ENCODE assay signal across 20 cellular contexts in the genomic region with DNA sequence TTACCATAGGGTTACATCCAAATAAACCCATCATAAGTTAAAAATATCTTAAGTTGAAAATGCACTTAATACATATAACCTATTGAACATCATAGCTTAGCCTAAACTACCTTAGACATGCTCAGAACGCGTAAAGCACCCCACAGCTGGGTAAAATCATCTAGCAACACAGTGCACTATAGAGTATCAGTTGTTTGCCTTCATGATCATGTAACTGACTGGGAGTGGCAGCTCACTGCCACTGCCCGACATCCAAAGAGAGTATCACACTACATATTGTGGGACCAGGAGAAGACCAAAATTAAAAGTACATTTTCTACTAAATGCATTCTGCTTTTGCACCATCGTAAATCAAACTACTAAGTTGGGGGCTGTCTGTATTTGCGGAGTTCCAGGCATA. TPM values are rescaled to one million over a fixed set of nuclear protein-coding genes. Genes with fewer than 3 reads are reported as not detected.
DNase-seq lines count a peak whose midpoint lies in the region; ATAC-seq lines count a peak whose summit lies in the region.
"Had no signal": no experiment of that assay in that cellular context is flagged by ENCODE, and none has a peak within 500 bp of the region (broad histone marks: within the 10 kb centered on the region; RNA-seq: fewer than 3 reads in every experiment).

No MANE protein-coding gene starts in this region.

- CTCF ChIA-PET in activated CD4-positive, alpha-beta T cell treated with anti-CD3 and anti-CD28 coated beads for 36 hours (lab: Charles Lee) = interaction anchor here (0.6 to 5.4 kb wide), 6 partner anchors 13 to 56 kb away, joined by 3 to 34 read pairs (median 4); no protein-coding TSS in a partner anchor
- CTCF ChIA-PET in activated CD8-positive, alpha-beta T cell treated with anti-CD3 and anti-CD28 coated beads, Interleukin-2, amount 10 ng/mL, durations not matched to agents 7 days and 5 days (lab: Charles Lee) = interaction anchor here (0.6 to 3.6 kb wide), 5 partner anchors 8 to 18 kb away, joined by 3 to 18 read pairs (median 4); no protein-coding TSS in a partner anchor

- peak overlapping the region; percentile 74 for H3K27ac Mint-ChIP-seq in activated CD4-positive, alpha-beta T cell treated with anti-CD3 and anti-CD28 coated beads for 36 hours
- H3K27ac Mint-ChIP-seq in activated CD8-positive, alpha-beta T cell treated with anti-CD3 and anti-CD28 coated beads, Interleukin-2, amount 10 ng/mL, durations not matched to agents 7 days and 5 days = no peak overlapping the region
- H3K27ac Mint-ChIP-seq in stimulated activated naive CD8-positive, alpha-beta T cell treated with anti-CD3 and anti-CD28 coated beads, Interleukin-15, amount 100 ng/mL, for 72 hours = peak overlapping the region; percentile 95

- H3K4me3 Mint-ChIP-seq in activated CD4-positive, alpha-beta T cell treated with anti-CD3 and anti-CD28 coated beads for 36 hours = peak overlapping the region; percentile 20
- no peak overlapping the region for H3K4me3 Mint-ChIP-seq in activated CD8-positive, alpha-beta T cell treated with anti-CD3 and anti-CD28 coated beads, Interleukin-2, amount 10 ng/mL, durations not matched to agents 7 days and 5 days
- peak overlapping the region; percentile 55 to 75 for H3K4me3 Mint-ChIP-seq in stimulated activated naive CD8-positive, alpha-beta T cell treated with anti-CD3 and anti-CD28 coated beads, Interleukin-15, amount 100 ng/mL, for 72 hours

- H3K9me3 Mint-ChIP-seq in activated CD4-positive, alpha-beta T cell treated with anti-CD3 and anti-CD28 coated beads for 36 hours (ENCODE audit: low read depth) = peaks cover 8% of the 10 kb centered on the region
- peaks cover 11% of the 10 kb centered on the region for H3K9me3 Mint-ChIP-seq in activated CD8-positive, alpha-beta T cell treated with anti-CD3 and anti-CD28 coated beads, Interleukin-2, amount 10 ng/mL, durations not matched to agents 7 days and 5 days (ENCODE audit: insufficient read depth)
- peaks cover 6 to 9% of the 10 kb centered on the region in 2 donors for H3K9me3 Mint-ChIP-seq in stimulated activated naive CD8-positive, alpha-beta T cell treated with anti-CD3 and anti-CD28 coated beads, Interleukin-15, amount 100 ng/mL, for 72 hours

- H3K4me1 Mint-ChIP-seq in activated CD4-positive, alpha-beta T cell treated with anti-CD3 and anti-CD28 coated beads for 36 hours = peaks cover 60% of the 10 kb centered on the region
- H3K4me1 Mint-ChIP-seq in activated CD8-positive, alpha-beta T cell treated with anti-CD3 and anti-CD28 coated beads, Interleukin-2, amount 10 ng/mL, durations not matched to agents 7 days and 5 days (ENCODE audit: low read depth) = peaks cover 61% of the 10 kb centered on the region
- peaks cover 65% of the 10 kb centered on the region for H3K4me1 Mint-ChIP-seq in stimulated activated naive CD8-positive, alpha-beta T cell treated with anti-CD3 and anti-CD28 coated beads, Interleukin-15, amount 100 ng/mL, for 72 hours

- peaks cover 25% of the 10 kb centered on the region for H3K36me3 Mint-ChIP-seq in activated CD4-positive, alpha-beta T cell treated with anti-CD3 and anti-CD28 coated beads for 36 hours (ENCODE audit: low read depth)
- peaks cover 76% of the 10 kb centered on the region for H3K36me3 Mint-ChIP-seq in activated CD8-positive, alpha-beta T cell treated with anti-CD3 and anti-CD28 coated beads, Interleukin-2, amount 10 ng/mL, durations not matched to agents 7 days and 5 days (ENCODE audit: low read depth)

- intact Hi-C loops in activated CD4-positive, alpha-beta T cell treated with anti-CD3 and anti-CD28 coated beads for 36 hours (cut with DNase I, micrococcal nuclease) = no loop called here
- intact Hi-C loops in left ventricle myocardium superior (cut with micrococcal nuclease) = no loop called here

- ATAC-seq in activated CD4-positive, alpha-beta T cell treated with anti-CD3 and anti-CD28 coated beads for 36 hours = peak; percentile 42
- peak; percentile 50 for ATAC-seq in activated CD8-positive, alpha-beta T cell treated with anti-CD3 and anti-CD28 coated beads, Interleukin-2, amount 10 ng/mL, durations not matched to agents 7 days and 5 days
- ATAC-seq in stimulated activated naive CD8-positive, alpha-beta T cell treated with anti-CD3 and anti-CD28 coated beads, Interleukin-15, amount 100 ng/mL, for 72 hours = peak; percentile 82
- ATAC-seq in GM21447 (IDR thresholded peaks at IDR 0.05; ENCODE audit: unreplicated experiment) (no peak), left ventricle myocardium superior (no peak)
- ATAC-seq: HCT116 had no signal

- no peaks in the 10 kb centered on the region for H3K27me3 Mint-ChIP-seq in activated CD4-positive, alpha-beta T cell treated with anti-CD3 and anti-CD28 coated beads for 36 hours
- no peaks in the 10 kb centered on the region for H3K27me3 Mint-ChIP-seq in activated CD8-positive, alpha-beta T cell treated with anti-CD3 and anti-CD28 coated beads, Interleukin-2, amount 10 ng/mL, durations not matched to agents 7 days and 5 days (ENCODE audit: low read depth)
- H3K27me3 Mint-ChIP-seq in stimulated activated naive CD8-positive, alpha-beta T cell treated with anti-CD3 and anti-CD28 coated beads, Interleukin-15, amount 100 ng/mL, for 72 hours = no peaks in the 10 kb centered on the region

- H3K27ac ChIP-seq in cingulate gyrus (ENCODE audit: low read depth, low read length) = peak overlapping the region; percentile 90
- H3K27ac ChIP-seq: 22Rv1, GM23248, PC-9 had no signal

- POLR2A ChIA-PET in activated CD4-positive, alpha-beta T cell treated with anti-CD3 and anti-CD28 coated beads for 36 hours (lab: Charles Lee) = no interaction called here
- POLR2A ChIA-PET in activated CD8-positive, alpha-beta T cell treated with anti-CD3 and anti-CD28 coated beads, Interleukin-2, amount 10 ng/mL, durations not matched to agents 7 days and 5 days (lab: Charles Lee) = interaction anchor here (0.9 kb wide), 1 partner anchor 33 kb away, joined by 3 read pairs; no protein-coding TSS in a partner anchor

- no peak for DNase-seq in activated CD4-positive, alpha-beta T cell treated with anti-CD3 and anti-CD28 coated beads for 36 hours
- DNase-seq in activated CD4-positive, alpha-beta T cell treated with anti-CD3 and anti-CD28 coated beads, Interleukin-2, amount 50 U/mL, for 48 hours = no peak
- no peak for DNase-seq in activated CD8-positive, alpha-beta T cell treated with anti-CD3 and anti-CD28 coated beads, Interleukin-2, amount 10 ng/mL, durations not matched to agents 7 days and 5 days
- no peak for DNase-seq in stimulated activated naive CD8-positive, alpha-beta T cell treated with anti-CD3 and anti-CD28 coated beads, Interleukin-15, amount 100 ng/mL, for 72 hours
- DNase-seq in SW480 (ENCODE audit: low spot score) = no peak
- DNase-seq in left ventricle myocardium superior = no peak
- DNase-seq: DND-41, GDM1, GM23248, Karpas-422, NCI-H1105 treated with DMSO at 0.1 percent for 48 hours, NCI-H187, NCI-H2171, NCI-H774, PC-9 had no signal

RNA-seq across cellular contexts. Expression of a gene that starts 31.7 kb away (rescaled TPM):
- total RNA-seq in activated CD4-positive, alpha-beta T cell treated with anti-CD3 and anti-CD28 coated beads for 36 hours = 10 to 100 TPM; 22.9 to 24.5 TPM
- 100 to 1,000 TPM; 142 to 144 TPM for total RNA-seq in activated CD8-positive, alpha-beta T cell treated with anti-CD3 and anti-CD28 coated beads, Interleukin-2, amount 10 ng/mL, durations not matched to agents 7 days and 5 days
- 0.37 TPM for total RNA-seq in left ventricle myocardium superior
- total RNA-seq: NCI-H460, PC-9 had no signal

Comparison
In these comparisons a context has a peak if more than half of its experiments do, and no peak if none do; other contexts are left out.
1. ATAC-seq: peak in activated CD4-positive, alpha-beta T cell treated with anti-CD3 and anti-CD28 coated beads for 36 hours (single experiment), activated CD8-positive, alpha-beta T cell treated with anti-CD3 and anti-CD28 coated beads, Interleukin-2, amount 10 ng/mL, durations not matched to agents 7 days and 5 days (single experiment) and stimulated activated naive CD8-positive, alpha-beta T cell treated with anti-CD3 and anti-CD28 coated beads, Interleukin-15, amount 100 ng/mL, for 72 hours (single experiment); none in GM21447 (single experiment) and left ventricle myocardium superior (single experiment).
2. RNA of a gene that starts 31.7 kb away (total RNA-seq): 142 to 144 TPM in activated CD8-positive, alpha-beta T cell treated with anti-CD3 and anti-CD28 coated beads, Interleukin-2, amount 10 ng/mL, durations not matched to agents 7 days and 5 days and 22.9 to 24.5 TPM in activated CD4-positive, alpha-beta T cell treated with anti-CD3 and anti-CD28 coated beads for 36 hours; 0.37 TPM in left ventricle myocardium superior (single experiment); every median in the first group is over 10 times any median in the second.